Comparison of ENCODE assay signal across 8 cellular contexts in the genomic region with DNA sequence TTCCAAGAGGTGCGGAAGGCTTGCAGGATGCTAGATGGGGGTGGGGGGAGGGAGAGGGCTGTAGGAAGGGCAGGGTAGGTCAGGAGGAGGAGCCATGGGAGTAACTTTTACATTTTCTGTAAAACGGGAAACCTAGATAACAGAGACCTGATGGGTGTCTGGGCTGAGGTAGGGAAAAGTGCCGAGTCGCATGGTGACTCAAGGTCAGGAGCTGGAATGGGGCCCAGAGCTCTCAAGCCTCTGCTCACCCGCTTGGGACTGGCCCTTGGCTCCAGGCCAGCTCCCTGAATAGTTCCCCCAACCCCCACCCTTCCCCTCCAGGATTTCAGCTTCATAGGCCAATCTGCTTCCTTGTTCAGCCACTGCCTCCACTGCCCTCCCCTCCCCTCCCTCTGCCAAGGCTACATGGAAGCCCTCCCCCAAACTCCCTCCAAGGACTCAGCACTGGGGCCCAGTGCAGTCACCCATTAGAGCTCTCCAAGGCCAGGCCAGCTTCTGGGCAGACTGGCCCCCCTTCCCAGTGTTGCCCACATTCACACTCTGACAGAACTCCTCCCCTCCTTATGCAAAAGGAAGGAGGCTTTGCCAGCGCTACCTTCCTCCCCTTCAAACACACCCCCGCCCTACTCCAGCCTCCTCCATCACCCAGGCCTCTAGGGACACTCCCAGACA. TPM values are rescaled to one million over a fixed set of nuclear protein-coding genes. Genes with fewer than 3 reads are reported as not detected.
DNase-seq lines count a peak whose midpoint lies in the region; ATAC-seq and TF ChIP-seq lines count a peak whose summit lies in the region.

No MANE protein-coding gene starts in this region.

- no peaks in the 10 kb centered on the region for H3K36me3 ChIP-seq in BE2C
- no peaks in the 10 kb centered on the region for H3K36me3 ChIP-seq in mammary epithelial cell (ENCODE audit: insufficient read depth, low read length)
- no peaks in the 10 kb centered on the region for H3K36me3 ChIP-seq in tibial nerve
- no peaks in the 10 kb centered on the region for H3K36me3 ChIP-seq in CD8-positive, alpha-beta memory T cell (ENCODE audit: insufficient read depth, low read length)

- DNase-seq in BE2C (peak; percentile 78), LoVo (ENCODE audit: low spot score) (peak; percentile 62), mammary epithelial cell (peak; percentile 52), left kidney (ENCODE audit: low read depth, low spot score) (peak; percentile 88), tibial nerve (ENCODE audit: low spot score in 2 of 2) (peak; percentile 72 to 74), T1000 (lab: John Stamatoyannopoulos, UW) (no peak)
- DNase-seq in naive thymus-derived CD8-positive, alpha-beta T cell, result no peak
- no peak for DNase-seq in CD8-positive, alpha-beta memory T cell

- no peak overlapping the region for H3K4me3 Mint-ChIP-seq in naive thymus-derived CD8-positive, alpha-beta T cell
- no peak overlapping the region for H3K4me3 Mint-ChIP-seq in CD8-positive, alpha-beta memory T cell

- H3K9me3 Mint-ChIP-seq in naive thymus-derived CD8-positive, alpha-beta T cell, result no peaks in the 10 kb centered on the region
- H3K9me3 Mint-ChIP-seq in CD8-positive, alpha-beta memory T cell, result no peaks in the 10 kb centered on the region

- no peak for ATAC-seq in naive thymus-derived CD8-positive, alpha-beta T cell

- intact Hi-C loops in mammary epithelial cell (cut with micrococcal nuclease), result no loop called here

- POLR2A ChIA-PET in naive thymus-derived CD8-positive, alpha-beta T cell (lab: Charles Lee), result interaction anchor here (0.7 to 3.5 kb wide), 4 partner anchors 10 to 74 kb away, joined by 3 to 11 read pairs (median 3); no protein-coding TSS in a partner anchor
- POLR2A ChIA-PET in CD8-positive, alpha-beta memory T cell (lab: Charles Lee), result no interaction called here

- H3K9me3 ChIP-seq in BE2C (no peaks in the 10 kb centered on the region), mammary epithelial cell (replicated peaks; ENCODE audit: insufficient read depth, low read length) (no peaks in the 10 kb centered on the region), tibial nerve (no peaks in the 10 kb centered on the region)
- no peaks in the 10 kb centered on the region for H3K9me3 ChIP-seq in CD8-positive, alpha-beta memory T cell (ENCODE audit: low read length)

- H3K4me3 ChIP-seq in BE2C (ENCODE audit: low read depth, low read length), result no peak overlapping the region
- H3K4me3 ChIP-seq in mammary epithelial cell (replicated peaks in 1 of 3; ENCODE audit: insufficient read depth in 1 of 3, low read depth in 2 of 3, low read length in 3 of 3), result no peak overlapping the region
- H3K4me3 ChIP-seq in tibial nerve, result no peak overlapping the region
- H3K4me3 ChIP-seq in CD8-positive, alpha-beta memory T cell (ENCODE audit: low read length), result no peak overlapping the region

- H2AFZ ChIP-seq in mammary epithelial cell (ENCODE audit: low read depth, low read length), result no peak overlapping the region

- TF ChIP-seq EP300 in tibial nerve (IDR thresholded peaks at IDR 0.05), result peak in 1 of 2 donors; percentile 80

- H3K4me1 Mint-ChIP-seq in naive thymus-derived CD8-positive, alpha-beta T cell, result peaks cover 1 to 12% (median 6%) of the 10 kb centered on the region in 4 donors
- H3K4me1 Mint-ChIP-seq in CD8-positive, alpha-beta memory T cell, result peaks cover 0 to 3% (median 0%) of the 10 kb centered on the region in 3 donors

- no peaks in the 10 kb centered on the region for H3K79me2 ChIP-seq in mammary epithelial cell (ENCODE audit: insufficient read depth, low read length)

- H3K27ac ChIP-seq in mammary epithelial cell (ENCODE audit: insufficient read depth, low read depth, low read length) (no peak overlapping the region), tibial nerve (peak overlapping the region; percentile 56 to 97 (median 72))
- H3K27ac ChIP-seq in CD8-positive, alpha-beta memory T cell (ENCODE audit: low read depth, low read length), result no peak overlapping the region

- no peaks in the 10 kb centered on the region for H4K20me1 ChIP-seq in mammary epithelial cell (ENCODE audit: insufficient read depth, low read length)

- H3K27me3 ChIP-seq in BE2C, result no peaks in the 10 kb centered on the region
- H3K27me3 ChIP-seq in mammary epithelial cell (ENCODE audit: insufficient read depth, low read length), result no peaks in the 10 kb centered on the region
- no peaks in the 10 kb centered on the region for H3K27me3 ChIP-seq in tibial nerve
- H3K27me3 ChIP-seq in CD8-positive, alpha-beta memory T cell (ENCODE audit: insufficient read depth, low read length, poor library complexity, severe bottlenecking), result no peaks in the 10 kb centered on the region

- H3K36me3 Mint-ChIP-seq in naive thymus-derived CD8-positive, alpha-beta T cell, result peaks cover 0 to 5% (median 0%) of the 10 kb centered on the region in 3 donors
- H3K36me3 Mint-ChIP-seq in CD8-positive, alpha-beta memory T cell, result no peaks in the 10 kb centered on the region

- no peaks in the 10 kb centered on the region for H3K27me3 Mint-ChIP-seq in naive thymus-derived CD8-positive, alpha-beta T cell
- peaks cover 0 to 5% of the 10 kb centered on the region in 2 donors for H3K27me3 Mint-ChIP-seq in CD8-positive, alpha-beta memory T cell

- peak overlapping the region in 1 of 10 donors; percentile 7 for H3K27ac Mint-ChIP-seq in naive thymus-derived CD8-positive, alpha-beta T cell
- peak overlapping the region in 1 of 8 donors; percentile 75 for H3K27ac Mint-ChIP-seq in CD8-positive, alpha-beta memory T cell

- TF ChIP-seq CTCF in BE2C (IDR thresholded peaks at IDR 0.05; ENCODE audit: low read depth, low read length) (no peak), mammary epithelial cell (conservative IDR thresholded peaks at IDR 0.05 in 1 of 2, IDR thresholded peaks at IDR 0.05 in 1 of 2; ENCODE audit: extremely low read depth in 1 of 2, insufficient read depth in 1 of 2, low read depth in 1 of 2, low read length in 2 of 2) (no peak), tibial nerve (IDR thresholded peaks at IDR 0.05) (no peak)

- H3K4me1 ChIP-seq in BE2C, result 0 out of 2 replicates have a peak, but pooled peaks cover 6% of the 10 kb centered on the region
- peaks cover 9% of the 10 kb centered on the region for H3K4me1 ChIP-seq in mammary epithelial cell (ENCODE audit: insufficient read depth, low read length)
- peaks cover 0 to 84% (median 16%) of the 10 kb centered on the region in 4 donors for H3K4me1 ChIP-seq in tibial nerve
- no peaks in the 10 kb centered on the region for H3K4me1 ChIP-seq in CD8-positive, alpha-beta memory T cell (ENCODE audit: insufficient read depth, low read length)

- H3K9ac ChIP-seq in mammary epithelial cell (ENCODE audit: insufficient read depth, low read length), result no peak overlapping the region

- TF ChIP-seq POLR2A in tibial nerve (IDR thresholded peaks at IDR 0.05), result peak in 1 of 2 donors; percentile 43

- 100% methylated on average over 1 of the region's 7 CpGs for WGBS in mammary epithelial cell (ENCODE audit: low coverage, missing lambda C conversion rate)
- 8 to 27% methylated on average over 6 to 7 of the region's 7 CpGs for WGBS in tibial nerve, 2 donors

- dilution Hi-C loops in mammary epithelial cell (cut with HindIII; ENCODE audit: low sequenced_read_pairs), result no loop called here

- no TSS peak for BruUV-seq in mammary epithelial cell (replicated peaks; lab: Mats Ljungman, UMichigan)

- in situ Hi-C loops in mammary epithelial cell (cut with MboI; ENCODE audit: low sequenced_read_pairs in 2 of 2), result no loop called here

- H3K4me2 ChIP-seq in mammary epithelial cell (ENCODE audit: insufficient read depth, low read depth, low read length), result no peak overlapping the region

- CTCF ChIA-PET in mammary epithelial cell (lab: Charles Lee; ENCODE audit: low non-redundant PET), result interaction anchor here (0.7 kb wide), 1 partner anchor 16 kb away, joined by 3 read pairs; no protein-coding TSS in a partner anchor
- CTCF ChIA-PET in CD8-positive, alpha-beta memory T cell (lab: Charles Lee), result no interaction called here

RNA-seq across cellular contexts. Expression of gene TSC22D3, which starts 43.6 kb away (rescaled TPM):
- polyA plus RNA-seq in BE2C (2012; ENCODE audit: insufficient read depth, insufficient read length, low read depth), result 35.8 TPM
- total RNA-seq in mammary epithelial cell, result 10 to 100 TPM; 53.9 to 83.7 TPM
- polyA plus RNA-seq in mammary epithelial cell, result 50.7 TPM
- 29.4 TPM for polyA minus RNA-seq in mammary epithelial cell
- 1,000 to 10,000 TPM; 1,744 to 2,802 (median 2,261) TPM for total RNA-seq in tibial nerve
- total RNA-seq in naive thymus-derived CD8-positive, alpha-beta T cell, result 100 to 1,000 TPM; 196 to 214 TPM
- polyA plus RNA-seq in naive thymus-derived CD8-positive, alpha-beta T cell, result 100 to 1,000 TPM; 437 to 997 (median 737) TPM
- 10 to 100 TPM; 45.0 to 47.3 TPM for total RNA-seq in CD8-positive, alpha-beta memory T cell
- polyA plus RNA-seq in CD8-positive, alpha-beta memory T cell, result 790 TPM

RNA-seq across cellular contexts. Expression of gene NCBP2L, which starts 45.6 kb away (rescaled TPM):
- not detected for polyA plus RNA-seq in BE2C (2012; ENCODE audit: insufficient read depth, insufficient read length, low read depth)
- not detected for total RNA-seq in mammary epithelial cell
- not detected for polyA plus RNA-seq in mammary epithelial cell
- polyA minus RNA-seq in mammary epithelial cell, result not detected
- total RNA-seq in tibial nerve, result not detected
- not detected for total RNA-seq in naive thymus-derived CD8-positive, alpha-beta T cell
- polyA plus RNA-seq in naive thymus-derived CD8-positive, alpha-beta T cell, result under 1 TPM in 2 of 3 donors, not detected in 1; 0.17 to 0.21 TPM
- not detected for total RNA-seq in CD8-positive, alpha-beta memory T cell
- 0.24 TPM for polyA plus RNA-seq in CD8-positive, alpha-beta memory T cell

Comparison
In these comparisons a context has a peak if more than half of its experiments do, and no peak if none do; other contexts are left out.
1. DNase-seq: peak in BE2C (single experiment), LoVo (single experiment), mammary epithelial cell (single experiment), left kidney (single experiment) and tibial nerve (2 of 2); none in naive thymus-derived CD8-positive, alpha-beta T cell (0 of 10), CD8-positive, alpha-beta memory T cell (0 of 5) and T1000 (single experiment).
2. H3K27ac ChIP-seq: peak in tibial nerve (4 of 4); none in mammary epithelial cell (single experiment) and CD8-positive, alpha-beta memory T cell (single experiment).
3. RNA of gene TSC22D3, which starts 43.6 kb away (total RNA-seq): 1,744 to 2,802 TPM in tibial nerve; 196 to 214 TPM in naive thymus-derived CD8-positive, alpha-beta T cell, 53.9 to 83.7 TPM in mammary epithelial cell and 45.0 to 47.3 TPM in CD8-positive, alpha-beta memory T cell; every median in the first group is over 4 times any median in the second.